15 cellular contexts compared by ENCODE assay signal in the genomic region with DNA sequence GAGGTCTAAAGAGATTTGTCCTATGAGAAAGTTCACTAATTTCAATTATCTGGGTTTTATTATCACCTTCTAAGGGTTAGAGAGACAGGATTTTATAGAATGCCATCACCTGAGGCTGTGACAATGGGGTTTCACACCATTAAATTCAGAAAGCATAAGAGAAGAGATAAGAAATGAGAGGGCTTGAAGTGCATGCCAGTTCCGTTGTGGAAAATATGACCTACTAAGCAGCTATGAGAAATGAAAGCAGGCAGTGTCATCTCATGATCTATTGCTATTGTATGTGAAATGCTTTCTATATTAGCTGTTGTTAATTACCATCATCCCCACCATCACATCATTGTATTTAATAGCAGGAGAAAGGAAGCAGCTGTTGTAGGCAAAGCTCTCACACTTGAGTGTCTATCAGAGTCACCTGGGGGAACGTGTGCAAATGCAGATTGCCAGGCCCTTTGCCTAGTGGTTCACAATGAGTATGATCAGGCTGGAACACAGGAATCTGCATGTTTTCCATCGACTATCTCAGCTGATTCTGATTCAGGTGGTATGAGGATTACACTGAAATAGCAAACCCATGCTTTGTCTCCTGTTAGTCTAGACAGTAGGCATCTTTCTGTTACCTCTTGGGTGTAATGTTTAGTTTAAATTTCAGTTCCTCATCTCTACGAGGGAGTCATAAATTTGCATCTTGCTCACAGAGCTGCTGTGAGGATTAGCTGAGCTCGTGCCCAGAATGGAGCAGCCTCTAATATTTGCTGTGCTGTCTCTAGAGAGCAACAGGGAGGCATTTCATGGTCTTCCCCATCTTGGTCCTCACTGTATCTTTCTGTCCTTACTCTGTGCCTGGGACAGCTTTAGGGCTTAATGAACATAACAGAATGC.
DNase-seq lines count a peak whose midpoint lies in the region; ATAC-seq and TF ChIP-seq lines count a peak whose summit lies in the region.
"Had no signal": no experiment of that assay in that cellular context is flagged by ENCODE, and none has a peak within 500 bp of the region (broad histone marks: within the 10 kb centered on the region; RNA-seq: fewer than 3 reads in every experiment).

No MANE protein-coding gene starts in this region.

- H2AK5ac ChIP-seq in mesendoderm (ENCODE audit: low read length), result no peak overlapping the region

- no peaks in the 10 kb centered on the region for H3K79me1 ChIP-seq in mesendoderm (ENCODE audit: low read length)

- no peak overlapping the region for H2BK15ac ChIP-seq in mesendoderm (replicated peaks; ENCODE audit: low read depth)

- H3K36me3 ChIP-seq in Karpas-422 (ENCODE audit: insufficient read depth, low read length) (no peaks in the 10 kb centered on the region), mesendoderm (ENCODE audit: control insufficient read depth, insufficient read depth, low read length) (no peaks in the 10 kb centered on the region), BE2C (no peaks in the 10 kb centered on the region)
- H3K36me3 ChIP-seq: lower lobe of right lung had no signal

- H3K56ac ChIP-seq in mesendoderm (ENCODE audit: low read length), result no peak overlapping the region

- no peak overlapping the region for H2BK120ac ChIP-seq in mesendoderm (ENCODE audit: low read depth, low read length)

- H3K4me2 ChIP-seq in Karpas-422 (ENCODE audit: low read depth, low read length, poor library complexity, severe bottlenecking) (peak overlapping the region; percentile 69), mesendoderm (ENCODE audit: low read length) (no peak overlapping the region)
- H3K4me2 ChIP-seq: GM23338 had no signal

- no peaks in the 10 kb centered on the region for H4K20me1 ChIP-seq in Karpas-422 (ENCODE audit: insufficient read depth, low read depth, low read length)

- DNase-seq in Karpas-422 (peak; percentile 97), mesendoderm (peak; percentile 64), GM03348 (ENCODE audit: low spot score) (no peak), BE2C (no peak), cerebellar nuclear complex (lab: John Stamatoyannopoulos, UW) (no peak)
- DNase-seq: activated CD4-positive, alpha-beta T cell treated with anti-CD3 and anti-CD28 coated beads for 48 hours; dorsolateral prefrontal cortex; EL; lower lobe of right lung; NCI-H1048; NCI-H446 had no signal

- no CpG with 5 or more reads among the region's 5 CpGs for WGBS in mesendoderm (ENCODE audit: extremely low coverage, insufficient coverage, low lambda C conversion rate)

- no peak overlapping the region for H4K5ac ChIP-seq in mesendoderm (ENCODE audit: low read length)

- no peak for TF ChIP-seq CTCF in BE2C (IDR thresholded peaks at IDR 0.05; ENCODE audit: low read depth, low read length)

- ATAC-seq in GM18909 (IDR thresholded peaks at IDR 0.05; ENCODE audit: poor library complexity, unreplicated experiment) (peak; percentile 66), GM21515 (IDR thresholded peaks at IDR 0.05; ENCODE audit: unreplicated experiment) (peak; percentile 79)
- ATAC-seq: GM23338, lower lobe of right lung had no signal

- H3K9me3 ChIP-seq in Karpas-422 (ENCODE audit: low read length) (no peaks in the 10 kb centered on the region), BE2C (no peaks in the 10 kb centered on the region; the same call in 1 of the 2 replicates)
- H3K9me3 ChIP-seq: lower lobe of right lung had no signal

- H3K4me3 ChIP-seq in Karpas-422 (ENCODE audit: low read length) (peak overlapping the region; percentile 30), mesendoderm (ENCODE audit: low read length) (no peak overlapping the region), BE2C (ENCODE audit: low read depth, low read length) (no peak overlapping the region)
- H3K4me3 ChIP-seq: dorsolateral prefrontal cortex, GM23338, lower lobe of right lung, skin epidermis had no signal

- no peaks in the 10 kb centered on the region for H3K27me3 ChIP-seq in Karpas-422 (ENCODE audit: low read length)
- H3K27me3 ChIP-seq in mesendoderm (ENCODE audit: insufficient read depth, low read length, poor library complexity), result no peaks in the 10 kb centered on the region
- no peaks in the 10 kb centered on the region for H3K27me3 ChIP-seq in BE2C
- H3K27me3 ChIP-seq: dorsolateral prefrontal cortex had no signal

- H3K9ac ChIP-seq in Karpas-422 (ENCODE audit: low read length) (peak overlapping the region; percentile 57), mesendoderm (ENCODE audit: low read length) (no peak overlapping the region)

- H3K18ac ChIP-seq in mesendoderm (ENCODE audit: low read length), result no peak overlapping the region

- no peaks in the 10 kb centered on the region for H3K79me2 ChIP-seq in Karpas-422 (ENCODE audit: low read length)
- H3K79me2 ChIP-seq in mesendoderm (ENCODE audit: control insufficient read depth, insufficient read depth, low read length), result no peaks in the 10 kb centered on the region

- no peak overlapping the region for H2BK5ac ChIP-seq in mesendoderm (ENCODE audit: low read length)

- H3K4me1 ChIP-seq in Karpas-422 (ENCODE audit: low read length) (peaks cover 82% of the 10 kb centered on the region), mesendoderm (ENCODE audit: control insufficient read depth, low read depth, low read length) (peaks cover 2% of the 10 kb centered on the region), BE2C (no peaks in the 10 kb centered on the region)
- H3K4me1 ChIP-seq: lower lobe of right lung had no signal

- H3K23ac ChIP-seq in mesendoderm (ENCODE audit: low read length), result no peak overlapping the region

- no peak overlapping the region for H3K4ac ChIP-seq in mesendoderm (ENCODE audit: low read depth, low read length)

- H2AFZ ChIP-seq in Karpas-422 (ENCODE audit: low read length), result no peak overlapping the region
- H2AFZ ChIP-seq: GM23338 had no signal

- H3K9me2 ChIP-seq in Karpas-422 (replicated peaks; ENCODE audit: insufficient read depth, low read length), result no peaks in the 10 kb centered on the region

- H3K27ac ChIP-seq in Karpas-422 (ENCODE audit: low read length) (peak overlapping the region; percentile 98), mesendoderm (ENCODE audit: low read depth, low read length) (no peak overlapping the region)
- H3K27ac ChIP-seq: lower lobe of right lung, skin epidermis had no signal

- no peak overlapping the region for H4K8ac ChIP-seq in mesendoderm (ENCODE audit: low read depth, low read length)

Comparison
In these comparisons a context has a peak if more than half of its experiments do, and no peak if none do; other contexts are left out.
1. DNase-seq: peak in Karpas-422 (single experiment) and mesendoderm (single experiment); none in GM03348 (single experiment), BE2C (single experiment) and cerebellar nuclear complex (0 of 2).